ENCODE assay signal across 8 cellular contexts in the genomic region with DNA sequence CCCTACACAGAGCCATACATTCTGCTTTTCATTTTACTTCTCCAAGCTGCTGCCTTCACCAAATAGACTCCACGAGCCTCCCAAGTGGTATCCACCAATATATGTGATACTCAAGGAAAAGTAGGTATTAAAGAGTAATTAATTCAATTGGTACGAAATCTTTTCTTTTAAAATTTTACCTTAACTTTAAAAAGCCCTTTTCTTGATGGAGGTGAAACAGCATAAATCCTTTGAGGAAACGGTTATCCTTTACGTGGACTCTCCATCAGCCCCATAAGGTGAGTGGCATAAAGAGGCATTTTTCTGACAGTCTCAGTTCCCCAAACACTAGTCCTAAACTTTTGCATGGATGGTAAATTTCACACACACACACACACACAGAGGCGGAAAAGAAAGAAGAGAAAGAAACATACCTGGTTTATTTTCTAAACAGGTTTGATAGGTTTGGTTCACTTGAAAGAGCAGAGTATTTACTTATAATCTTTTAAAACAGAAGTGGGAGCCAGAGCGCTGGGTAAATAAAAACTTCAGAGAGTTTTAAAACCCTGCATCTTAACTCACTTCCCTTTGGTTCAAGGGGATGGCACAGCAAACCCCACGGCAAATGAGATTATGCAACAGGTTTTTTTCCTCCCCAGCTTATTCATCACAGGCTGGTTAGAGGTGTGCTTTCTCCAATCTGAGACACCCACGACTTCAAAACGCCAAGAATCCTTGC. TPM values are rescaled to one million over a fixed set of nuclear protein-coding genes. Genes with fewer than 3 reads are reported as not detected.
DNase-seq lines count a peak whose midpoint lies in the region; ATAC-seq and TF ChIP-seq lines count a peak whose summit lies in the region.

No MANE protein-coding gene starts in this region.

- H3K4me3 ChIP-seq in BLaER1 treated with 17β-estradiol and CSF1 and Interleukin-3, amounts not matched to agents 10 nM and 100 nM = peak overlapping the region; percentile 79 to 96 (median 88)
- peak overlapping the region; percentile 77 for H3K4me3 ChIP-seq in suprapubic skin

- no peaks in the 10 kb centered on the region for H3K36me3 ChIP-seq in BLaER1 treated with 17β-estradiol and CSF1 and Interleukin-3, amounts not matched to agents 10 nM and 100 nM
- no peaks in the 10 kb centered on the region for H3K36me3 ChIP-seq in suprapubic skin

- H3K27me3 ChIP-seq in BLaER1 treated with 17β-estradiol and CSF1 and Interleukin-3, amounts not matched to agents 10 nM and 100 nM = peaks cover 0 to 36% (median 28%) of the 10 kb centered on the region in 11 experiments; a peak in 20 of 22 replicates
- H3K27me3 ChIP-seq in suprapubic skin = no peaks in the 10 kb centered on the region

- peak; percentile 28 for ATAC-seq in GM19467 (IDR thresholded peaks at IDR 0.05; ENCODE audit: unreplicated experiment)
- ATAC-seq in naive B cell (ENCODE audit: low read depth in 2 of 2) = peak; percentile 40 to 41

- H4K20me1 ChIP-seq in BLaER1 treated with 17β-estradiol and CSF1 and Interleukin-3, amounts not matched to agents 10 nM and 100 nM = peaks cover 0 to 8% (median 0%) of the 10 kb centered on the region in 11 experiments; a peak in 4 of 22 replicates

- TF ChIP-seq EP300 in suprapubic skin (IDR thresholded peaks at IDR 0.05) = no peak

- WGBS in suprapubic skin = 13% methylated on average over 9 of the region's 9 CpGs

- H3K4me1 ChIP-seq in BLaER1 treated with 17β-estradiol and CSF1 and Interleukin-3, amounts not matched to agents 10 nM and 100 nM = peaks cover 7 to 30% (median 25%) of the 10 kb centered on the region in 10 experiments; a peak in 19 of 20 replicates
- peaks cover 40% of the 10 kb centered on the region for H3K4me1 ChIP-seq in suprapubic skin

- peak overlapping the region; percentile 79 to 93 (median 88) for H3K4me3 Mint-ChIP-seq in naive B cell

- peaks cover 6 to 20% (median 9%) of the 10 kb centered on the region in 3 donors for H3K27me3 Mint-ChIP-seq in naive B cell

- no peak for TF ChIP-seq POLR2A in erythroblast (IDR thresholded peaks at IDR 0.05; ENCODE audit: low read length)
- peak in 1 of 2 donors; percentile 29 for TF ChIP-seq POLR2A in suprapubic skin (IDR thresholded peaks at IDR 0.05)

- no peaks in the 10 kb centered on the region for H3K36me3 Mint-ChIP-seq in naive B cell

- H3K9me3 ChIP-seq in BLaER1 treated with 17β-estradiol and CSF1 and Interleukin-3, amounts not matched to agents 10 nM and 100 nM (replicated peaks in 1 of 11) = peaks cover 6 to 16% (median 12%) of the 10 kb centered on the region in 11 experiments; a peak in 21 of 22 replicates
- no peaks in the 10 kb centered on the region for H3K9me3 ChIP-seq in suprapubic skin

- DNase-seq in NOMO-1 (lab: John Stamatoyannopoulos, UW; ENCODE audit: unreplicated experiment in 2 of 2) (peak; percentile 74 to 81), activated T-cell treated with anti-CD3 and anti-CD28 coated beads for 24 hours (ENCODE audit: low read depth) (peak; percentile 20), erythroblast (lab: John Stamatoyannopoulos, UW) (peak; percentile 39 to 71), naive B cell (peak; percentile 45), suprapubic skin (ENCODE audit: low spot score in 2 of 2) (no peak), GOT3 (lab: John Stamatoyannopoulos, UW) (no peak)

- H3K9me3 Mint-ChIP-seq in naive B cell = peaks cover 0 to 2% (median 0%) of the 10 kb centered on the region in 7 donors

- peaks cover 6 to 13% (median 12%) of the 10 kb centered on the region in 3 donors for H3K4me1 Mint-ChIP-seq in naive B cell

- peak overlapping the region; percentile 81 to 99 (median 92) for H3K4me2 ChIP-seq in BLaER1 treated with 17β-estradiol and CSF1 and Interleukin-3, amounts not matched to agents 10 nM and 100 nM

- H3K9ac ChIP-seq in BLaER1 treated with 17β-estradiol and CSF1 and Interleukin-3, amounts not matched to agents 10 nM and 100 nM = peak overlapping the region; percentile 92 to 100 (median 96)

- H3K27ac Mint-ChIP-seq in naive B cell = peak overlapping the region in 5 of 6 donors; percentile 53 to 96 (median 87)

- peak overlapping the region; percentile 90 to 100 (median 96); a peak in 21 of 22 replicates for H3K27ac ChIP-seq in BLaER1 treated with 17β-estradiol and CSF1 and Interleukin-3, amounts not matched to agents 10 nM and 100 nM
- H3K27ac ChIP-seq in suprapubic skin = peak overlapping the region; percentile 99

- no peak for TF ChIP-seq CTCF in suprapubic skin (IDR thresholded peaks at IDR 0.05)

RNA-seq across cellular contexts. Expression of gene DUSP16, which starts 1.9 kb away (rescaled TPM):
- polyA plus RNA-seq in naive B cell (ENCODE audit: low read depth in 6 of 6) = under 1 TPM in 4 of 6 donors, not detected in 2; 0.26 to 0.90 (median 0.36) TPM
- 10 to 100 TPM; 20.3 to 33.2 (median 24.8) TPM for total RNA-seq in suprapubic skin

RNA-seq across cellular contexts. Expression of gene CREBL2, which starts 50.9 kb away (rescaled TPM):
- 10 to 100 TPM; 21.9 to 29.3 (median 25.6) TPM for polyA plus RNA-seq in naive B cell (ENCODE audit: low read depth in 6 of 6)
- total RNA-seq in suprapubic skin = 10 to 100 TPM; 31.0 to 45.6 (median 41.2) TPM

Comparison
In these comparisons a context has a peak if more than half of its experiments do, and no peak if none do; other contexts are left out.
1. DNase-seq: peak in NOMO-1 (2 of 2), activated T-cell treated with anti-CD3 and anti-CD28 coated beads for 24 hours (single experiment), erythroblast (2 of 2) and naive B cell (single experiment); none in suprapubic skin (0 of 2) and GOT3 (single experiment).